17 cellular contexts compared by ENCODE assay signal in the genomic region with DNA sequence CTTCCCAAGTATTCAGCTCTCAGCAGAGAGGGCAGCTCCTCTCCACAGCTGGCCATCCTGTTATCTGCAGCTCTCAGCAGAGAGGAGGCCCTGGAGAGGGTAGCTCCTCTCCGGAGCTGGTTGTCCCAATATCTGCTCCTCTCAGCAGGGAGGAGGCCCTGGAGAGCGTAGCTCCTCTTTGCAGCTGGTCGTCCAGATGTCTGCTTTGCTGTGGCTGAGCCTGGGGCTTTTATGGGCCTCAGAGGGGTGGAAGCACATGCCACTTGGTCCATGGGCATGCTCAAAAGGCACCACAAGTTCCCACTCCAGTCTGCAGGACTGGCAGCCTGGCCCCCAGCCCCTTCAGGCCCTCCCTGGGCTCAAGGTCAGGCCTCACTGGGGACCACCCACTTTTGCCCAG.
A peak's percentile ranks its signal among the peaks of the same experiment; 100 is the strongest.
DNase-seq lines count a peak whose midpoint lies in the region; ATAC-seq and TF ChIP-seq lines count a peak whose summit lies in the region.
"Had no signal": no experiment of that assay in that cellular context is flagged by ENCODE, and none has a peak within 500 bp of the region (broad histone marks: within the 10 kb centered on the region; RNA-seq: fewer than 3 reads in every experiment).

No MANE protein-coding gene starts in this region.

- H3K27me3 ChIP-seq in DND-41 (ENCODE audit: insufficient read depth, low read length, poor library complexity), result no peaks in the 10 kb centered on the region
- H3K27me3 ChIP-seq in GM06990 (replicated peaks; ENCODE audit: control insufficient read depth, insufficient read depth, low read length), result no peaks in the 10 kb centered on the region
- H3K27me3 ChIP-seq in mesendoderm (ENCODE audit: insufficient read depth, low read length, poor library complexity), result no peaks in the 10 kb centered on the region
- H3K27me3 ChIP-seq in esophagus squamous epithelium, result no peaks in the 10 kb centered on the region

- H2BK5ac ChIP-seq in mesendoderm (ENCODE audit: low read length), result no peak overlapping the region

- H4K20me1 ChIP-seq in DND-41 (ENCODE audit: insufficient read depth, low read length) (no peaks in the 10 kb centered on the region), OCI-LY7 (ENCODE audit: insufficient read depth, low read length) (no peaks in the 10 kb centered on the region)

- H3K36me3 ChIP-seq in DND-41 (ENCODE audit: insufficient read depth, low read length) (no peaks in the 10 kb centered on the region), GM06990 (ENCODE audit: control insufficient read depth, insufficient read depth, low read length) (no peaks in the 10 kb centered on the region), OCI-LY7 (ENCODE audit: insufficient read depth, low read length) (no peaks in the 10 kb centered on the region), mesendoderm (ENCODE audit: control insufficient read depth, insufficient read depth, low read length) (no peaks in the 10 kb centered on the region), esophagus squamous epithelium (no peaks in the 10 kb centered on the region)

- peak; percentile 6 for DNase-seq in DND-41
- DNase-seq in GM06990 (ENCODE audit: extremely low read depth, insufficient read length), result peak; percentile 8
- DNase-seq in OCI-LY7 (ENCODE audit: low spot score), result peak; percentile 4
- DNase-seq in mesendoderm, result peak; percentile 15
- DNase-seq in NCI-H146 treated with DMSO at 0.1 percent for 48 hours (lab: John Stamatoyannopoulos, UW; ENCODE audit: unreplicated experiment), result no peak
- no peak for DNase-seq in esophagus squamous epithelium (lab: John Stamatoyannopoulos, UW)
- DNase-seq: ACHN; CD4-positive, alpha-beta T cell; GDM1; HCEC 1CT; HFFc6; KBM-7 had no signal

- H3K9ac ChIP-seq in DND-41 (ENCODE audit: low read depth, low read length) (no peak overlapping the region), mesendoderm (ENCODE audit: low read length) (no peak overlapping the region)

- ATAC-seq in DND-41 (ENCODE audit: insufficient read depth, low read depth) (no peak), HG02938 (IDR thresholded peaks at IDR 0.05; ENCODE audit: unreplicated experiment) (no peak)
- ATAC-seq: GM23338, HepG2 had no signal

- H4K5ac ChIP-seq in mesendoderm (ENCODE audit: low read length), result no peak overlapping the region

- CTCF ChIA-PET in OCI-LY7 (lab: Charles Lee; ENCODE audit: unreplicated experiment), result no interaction called here

- peaks cover 5% of the 10 kb centered on the region; the same call in 1 of the 2 replicates for H3K9me2 ChIP-seq in OCI-LY7 (ENCODE audit: insufficient read depth, low read length)

- H2BK120ac ChIP-seq in mesendoderm (ENCODE audit: low read depth, low read length), result no peak overlapping the region

- no peak overlapping the region for H3K4me3 ChIP-seq in DND-41 (ENCODE audit: low read depth in 1 of 2, low read length in 2 of 2)
- no peak overlapping the region for H3K4me3 ChIP-seq in GM06990 (replicated peaks; ENCODE audit: low read depth, low read length)
- H3K4me3 ChIP-seq in OCI-LY7 (ENCODE audit: low read depth, low read length, poor library complexity, severe bottlenecking), result no peak overlapping the region
- no peak overlapping the region for H3K4me3 ChIP-seq in mesendoderm (ENCODE audit: low read length)
- no peak overlapping the region for H3K4me3 ChIP-seq in esophagus squamous epithelium
- H3K4me3 ChIP-seq: GM23338 had no signal

- no peak overlapping the region for H3K56ac ChIP-seq in mesendoderm (ENCODE audit: low read length)

- POLR2A ChIA-PET in OCI-LY7 (lab: Charles Lee), result no interaction called here

- no peak overlapping the region for H3K18ac ChIP-seq in mesendoderm (ENCODE audit: low read length)

- H2BK15ac ChIP-seq in mesendoderm (replicated peaks; ENCODE audit: low read depth), result no peak overlapping the region

- no peak overlapping the region for H2AK5ac ChIP-seq in mesendoderm (ENCODE audit: low read length)

- H3K9me3 ChIP-seq in DND-41 (ENCODE audit: insufficient read depth, low read length, severe bottlenecking) (peaks cover 11% of the 10 kb centered on the region), OCI-LY7 (ENCODE audit: low read length) (0 out of 2 replicates have a peak, but pooled peaks cover 9% of the 10 kb centered on the region), esophagus squamous epithelium (peaks cover 0 to 7% (median 0%) of the 10 kb centered on the region in 3 donors)

- no peak overlapping the region for H3K23ac ChIP-seq in mesendoderm (ENCODE audit: low read length)

- H3K4ac ChIP-seq in mesendoderm (ENCODE audit: low read depth, low read length), result no peak overlapping the region

- H3K27ac ChIP-seq in DND-41 (ENCODE audit: low read length), result no peak overlapping the region
- H3K27ac ChIP-seq in OCI-LY7 (ENCODE audit: low read depth, low read length, poor library complexity, severe bottlenecking), result no peak overlapping the region
- H3K27ac ChIP-seq in mesendoderm (ENCODE audit: low read depth, low read length), result no peak overlapping the region
- H3K27ac ChIP-seq in esophagus squamous epithelium, result no peak overlapping the region
- H3K27ac ChIP-seq: C4-2B had no signal

- WGBS in mesendoderm (ENCODE audit: extremely low coverage, insufficient coverage, low lambda C conversion rate), result no CpG with 5 or more reads among the region's 3 CpGs
- 71 to 88% methylated on average over 2 to 3 of the region's 3 CpGs for WGBS in esophagus squamous epithelium, 2 donors

- H2AFZ ChIP-seq in DND-41 (ENCODE audit: low read depth, low read length) (no peak overlapping the region), OCI-LY7 (ENCODE audit: low read length) (no peak overlapping the region)
- H2AFZ ChIP-seq: GM23338 had no signal

- no peak for TF ChIP-seq POLR2A in esophagus squamous epithelium (IDR thresholded peaks at IDR 0.05)

- no TSS peak for BruUV-seq in OCI-LY7 (replicated peaks; lab: Mats Ljungman, UMichigan)

- no peaks in the 10 kb centered on the region for H3K79me1 ChIP-seq in mesendoderm (ENCODE audit: low read length)

- H3K4me1 ChIP-seq in DND-41 (ENCODE audit: insufficient read depth, low read length) (no peaks in the 10 kb centered on the region), OCI-LY7 (ENCODE audit: insufficient read depth, low read length, poor library complexity, severe bottlenecking) (no peaks in the 10 kb centered on the region), mesendoderm (ENCODE audit: control insufficient read depth, low read depth, low read length) (no peaks in the 10 kb centered on the region), esophagus squamous epithelium (no peaks in the 10 kb centered on the region)
- H3K4me1 ChIP-seq: Caco-2 had no signal

- intact Hi-C loops in OCI-LY7 (cut with micrococcal nuclease; ENCODE audit: unreplicated experiment), result no loop called here
- intact Hi-C loops in esophagus squamous epithelium (cut with DNase I), result no loop called here

- no peak for TF ChIP-seq CTCF in DND-41 (IDR thresholded peaks at IDR 0.05; ENCODE audit: borderline replicate concordance, extremely low read depth, low read length, poor library complexity, severe bottlenecking)
- no peak for TF ChIP-seq CTCF in GM06990 (IDR thresholded peaks at IDR 0.05; ENCODE audit: insufficient read depth, low read length, poor library complexity, severe bottlenecking)
- TF ChIP-seq CTCF in OCI-LY7 (conservative IDR thresholded peaks at IDR 0.05; ENCODE audit: low read length), result no peak
- TF ChIP-seq CTCF in esophagus squamous epithelium (IDR thresholded peaks at IDR 0.05), result no peak

- no peak overlapping the region for H3K4me2 ChIP-seq in DND-41 (ENCODE audit: insufficient read depth, low read length)
- H3K4me2 ChIP-seq in OCI-LY7 (ENCODE audit: low read length), result no peak overlapping the region
- no peak overlapping the region for H3K4me2 ChIP-seq in mesendoderm (ENCODE audit: low read length)
- H3K4me2 ChIP-seq: GM23338 had no signal

- no peak overlapping the region for H4K8ac ChIP-seq in mesendoderm (ENCODE audit: low read depth, low read length)

- H3K79me2 ChIP-seq in DND-41 (ENCODE audit: insufficient read depth, low read length) (no peaks in the 10 kb centered on the region), OCI-LY7 (ENCODE audit: insufficient read depth, low read depth, low read length) (no peaks in the 10 kb centered on the region), mesendoderm (ENCODE audit: control insufficient read depth, insufficient read depth, low read length) (no peaks in the 10 kb centered on the region)

Comparison
In these comparisons a context has a peak if more than half of its experiments do, and no peak if none do; other contexts are left out.
1. DNase-seq: peak in DND-41 (single experiment), GM06990 (single experiment), OCI-LY7 (single experiment) and mesendoderm (single experiment); none in NCI-H146 treated with DMSO at 0.1 percent for 48 hours (single experiment) and esophagus squamous epithelium (single experiment).